Comparison of ENCODE assay signal across 18 cellular contexts in genomic region chr12:2557589-2557988, GRCh38.
DNase-seq lines count a peak whose midpoint lies in the region; TF ChIP-seq lines count a peak whose summit lies in the region.
"Had no signal": no experiment of that assay in that cellular context is flagged by ENCODE, and none has a peak within 500 bp of the region (broad histone marks: within the 10 kb centered on the region; RNA-seq: fewer than 3 reads in every experiment).

No MANE protein-coding gene starts in this region.

- TF ChIP-seq POLR2A in sigmoid colon (IDR thresholded peaks at IDR 0.05), result no peak

- DNase-seq in NCI-H82 (lab: John Stamatoyannopoulos, UW), result peak; percentile 55
- no peak for DNase-seq in NCI-H82 treated with DMSO at 0.1 percent for 48 hours (lab: John Stamatoyannopoulos, UW; ENCODE audit: unreplicated experiment)
- DNase-seq in islet precursor cell, result peak; percentile 72
- peak; percentile 25 for DNase-seq in sigmoid colon
- no peak for DNase-seq in SHP77 (lab: John Stamatoyannopoulos, UW)
- no peak for DNase-seq in AG08395 (ENCODE audit: low spot score)
- DNase-seq in DMS53 (lab: John Stamatoyannopoulos, UW), result no peak
- DNase-seq: CD8-positive, alpha-beta memory T cell; COR-L47; DMS 273 treated with DMSO at 0.1 percent for 48 hours; GDM1; HCEC 1CT; IMR-90 had no signal

- peaks cover 6 to 77% (median 12%) of the 10 kb centered on the region in 4 donors for H3K36me3 ChIP-seq in sigmoid colon
- H3K36me3 ChIP-seq: BLaER1 treated with 17β-estradiol and CSF1 and Interleukin-3, amounts not matched to agents 10 nM and 100 nM had no signal

- no peak overlapping the region for H3K27ac ChIP-seq in sigmoid colon
- H3K27ac ChIP-seq: 22Rv1; A549; BLaER1 treated with 17β-estradiol and CSF1 and Interleukin-3, amounts not matched to agents 10 nM and 100 nM had no signal

- WGBS in sigmoid colon, 2 donors, result 84 to 86% methylated on average over 3 of the region's 3 CpGs

- TF ChIP-seq EP300 in sigmoid colon (IDR thresholded peaks at IDR 0.05), result no peak

- TF ChIP-seq CTCF in sigmoid colon (IDR thresholded peaks at IDR 0.05), result no peak

- no peak overlapping the region for H3K4me3 ChIP-seq in sigmoid colon
- H3K4me3 ChIP-seq: A549; BLaER1 treated with 17β-estradiol and CSF1 and Interleukin-3, amounts not matched to agents 10 nM and 100 nM; GM23338; K562 had no signal

- H3K4me1 ChIP-seq in sigmoid colon, result peaks cover 0 to 7% (median 0%) of the 10 kb centered on the region in 4 donors
- H3K4me1 ChIP-seq: A549 had no signal

- intact Hi-C loops in sigmoid colon (cut with DNase I), result no loop called here

- H3K27me3 ChIP-seq in sigmoid colon, result no peaks in the 10 kb centered on the region

- H3K9me3 ChIP-seq in sigmoid colon, result no peaks in the 10 kb centered on the region
- H3K9me3 ChIP-seq: A549; BLaER1 treated with 17β-estradiol and CSF1 and Interleukin-3, amounts not matched to agents 10 nM and 100 nM had no signal

Comparison
In these comparisons a context has a peak if more than half of its experiments do, and no peak if none do; other contexts are left out.
1. DNase-seq: peak in NCI-H82 (single experiment), islet precursor cell (single experiment) and sigmoid colon (single experiment); none in NCI-H82 treated with DMSO at 0.1 percent for 48 hours (single experiment), SHP77 (0 of 2), AG08395 (single experiment) and DMS53 (single experiment).